Comparison of ENCODE assay signal across 12 cellular contexts in genomic region chrX:24702362-24703184, GRCh38. TPM values are rescaled to one million over a fixed set of nuclear protein-coding genes. Genes with fewer than 3 reads are reported as not detected.
DNase-seq lines count a peak whose midpoint lies in the region; ATAC-seq and TF ChIP-seq lines count a peak whose summit lies in the region.
"Had no signal": no experiment of that assay in that cellular context is flagged by ENCODE, and none has a peak within 500 bp of the region (broad histone marks: within the 10 kb centered on the region; RNA-seq: fewer than 3 reads in every experiment).

No MANE protein-coding gene starts in this region.

- H3K9me3 Mint-ChIP-seq in activated naive CD8-positive, alpha-beta T cell (ENCODE audit: low read depth) = no peaks in the 10 kb centered on the region
- no peaks in the 10 kb centered on the region for H3K9me3 Mint-ChIP-seq in activated naive CD8-positive, alpha-beta T cell treated with anti-CD3 and anti-CD28 coated beads for 36 hours
- no peaks in the 10 kb centered on the region for H3K9me3 Mint-ChIP-seq in stimulated activated naive B cell treated with anti-CD40 and anti-IgM and Interleukin-4, amounts not matched to agents 10 μg/mL and 1 μg/mL and 100 μg/mL, for 72 hours
- H3K9me3 Mint-ChIP-seq: IgD-negative memory B cell had no signal

- H3K27ac Mint-ChIP-seq in activated naive CD8-positive, alpha-beta T cell = peak overlapping the region; percentile 22
- H3K27ac Mint-ChIP-seq in activated naive CD8-positive, alpha-beta T cell treated with anti-CD3 and anti-CD28 coated beads for 36 hours = no peak overlapping the region
- H3K27ac Mint-ChIP-seq in stimulated activated naive B cell treated with anti-CD40 and anti-IgM and Interleukin-4, amounts not matched to agents 10 μg/mL and 1 μg/mL and 100 μg/mL, for 72 hours = no peak overlapping the region
- H3K27ac Mint-ChIP-seq: B cell, IgD-negative memory B cell had no signal

- ATAC-seq in GM21529 (IDR thresholded peaks at IDR 0.05; ENCODE audit: unreplicated experiment) (peak; percentile 99), HG03108 (IDR thresholded peaks at IDR 0.05; ENCODE audit: unreplicated experiment) (peak; percentile 99), omental fat pad (ENCODE audit: low FRiP score) (no peak)
- ATAC-seq in stimulated activated naive B cell treated with anti-CD40 and anti-IgM and Interleukin-4, amounts not matched to agents 10 μg/mL and 1 μg/mL and 100 μg/mL, for 72 hours (replicated peaks) = peak; percentile 63 to 78

- H3K4me3 Mint-ChIP-seq in activated naive CD8-positive, alpha-beta T cell = no peak overlapping the region
- no peak overlapping the region for H3K4me3 Mint-ChIP-seq in activated naive CD8-positive, alpha-beta T cell treated with anti-CD3 and anti-CD28 coated beads for 36 hours
- H3K4me3 Mint-ChIP-seq in stimulated activated naive B cell treated with anti-CD40 and anti-IgM and Interleukin-4, amounts not matched to agents 10 μg/mL and 1 μg/mL and 100 μg/mL, for 72 hours = no peak overlapping the region
- H3K4me3 Mint-ChIP-seq: B cell, IgD-negative memory B cell had no signal

- no peaks in the 10 kb centered on the region for H3K27me3 Mint-ChIP-seq in activated naive CD8-positive, alpha-beta T cell
- H3K27me3 Mint-ChIP-seq in activated naive CD8-positive, alpha-beta T cell treated with anti-CD3 and anti-CD28 coated beads for 36 hours = no peaks in the 10 kb centered on the region
- H3K27me3 Mint-ChIP-seq in stimulated activated naive B cell treated with anti-CD40 and anti-IgM and Interleukin-4, amounts not matched to agents 10 μg/mL and 1 μg/mL and 100 μg/mL, for 72 hours = no peaks in the 10 kb centered on the region
- H3K27me3 Mint-ChIP-seq: B cell, IgD-negative memory B cell had no signal

- H3K36me3 Mint-ChIP-seq in activated naive CD8-positive, alpha-beta T cell = peaks cover 2% of the 10 kb centered on the region
- peaks cover 12% of the 10 kb centered on the region for H3K36me3 Mint-ChIP-seq in activated naive CD8-positive, alpha-beta T cell treated with anti-CD3 and anti-CD28 coated beads for 36 hours
- H3K36me3 Mint-ChIP-seq in stimulated activated naive B cell treated with anti-CD40 and anti-IgM and Interleukin-4, amounts not matched to agents 10 μg/mL and 1 μg/mL and 100 μg/mL, for 72 hours = peaks cover 3 to 5% of the 10 kb centered on the region in 2 donors
- H3K36me3 Mint-ChIP-seq: IgD-negative memory B cell had no signal

- no peak for DNase-seq in activated naive CD8-positive, alpha-beta T cell treated with anti-CD3 and anti-CD28 coated beads for 36 hours
- no peak for DNase-seq in stimulated activated naive B cell treated with anti-CD40 and anti-IgM and Interleukin-4, amounts not matched to agents 10 μg/mL and 1 μg/mL and 100 μg/mL, for 72 hours
- no peak for DNase-seq in NCI-H69 (lab: John Stamatoyannopoulos, UW)
- DNase-seq in omental fat pad (ENCODE audit: low spot score) = no peak
- no peak for DNase-seq in pons (ENCODE audit: low spot score)
- DNase-seq: occipital lobe, testis had no signal

- no peak for TF ChIP-seq CTCF in omental fat pad (IDR thresholded peaks at IDR 0.05)

- H3K4me1 Mint-ChIP-seq in activated naive CD8-positive, alpha-beta T cell (ENCODE audit: low read depth) = peaks cover 2% of the 10 kb centered on the region
- peaks cover 4% of the 10 kb centered on the region for H3K4me1 Mint-ChIP-seq in activated naive CD8-positive, alpha-beta T cell treated with anti-CD3 and anti-CD28 coated beads for 36 hours
- H3K4me1 Mint-ChIP-seq in stimulated activated naive B cell treated with anti-CD40 and anti-IgM and Interleukin-4, amounts not matched to agents 10 μg/mL and 1 μg/mL and 100 μg/mL, for 72 hours = peaks cover 0 to 2% of the 10 kb centered on the region in 2 donors
- H3K4me1 Mint-ChIP-seq: B cell, IgD-negative memory B cell had no signal

RNA-seq across cellular contexts. Expression of gene POLA1, which starts 8.9 kb away (rescaled TPM):
- 10 to 100 TPM; 48.3 to 48.4 TPM for total RNA-seq in activated naive CD8-positive, alpha-beta T cell treated with anti-CD3 and anti-CD28 coated beads for 36 hours
- 10 to 100 TPM in 2 of 4 donors, 1 to 10 TPM in 2; 5.7 to 13.9 (median 9.9) TPM for total RNA-seq in omental fat pad

RNA-seq across cellular contexts. Expression of gene PCYT1B, which starts 55.4 kb away (rescaled TPM):
- under 1 TPM; 0.49 to 0.74 TPM for total RNA-seq in activated naive CD8-positive, alpha-beta T cell treated with anti-CD3 and anti-CD28 coated beads for 36 hours
- total RNA-seq in omental fat pad = under 1 TPM in 1 of 4 donors, not detected in 3; 0.25 TPM
- total RNA-seq: B cell had no signal
